Comparison of ENCODE assay signal across 9 cellular contexts in the genomic region with DNA sequence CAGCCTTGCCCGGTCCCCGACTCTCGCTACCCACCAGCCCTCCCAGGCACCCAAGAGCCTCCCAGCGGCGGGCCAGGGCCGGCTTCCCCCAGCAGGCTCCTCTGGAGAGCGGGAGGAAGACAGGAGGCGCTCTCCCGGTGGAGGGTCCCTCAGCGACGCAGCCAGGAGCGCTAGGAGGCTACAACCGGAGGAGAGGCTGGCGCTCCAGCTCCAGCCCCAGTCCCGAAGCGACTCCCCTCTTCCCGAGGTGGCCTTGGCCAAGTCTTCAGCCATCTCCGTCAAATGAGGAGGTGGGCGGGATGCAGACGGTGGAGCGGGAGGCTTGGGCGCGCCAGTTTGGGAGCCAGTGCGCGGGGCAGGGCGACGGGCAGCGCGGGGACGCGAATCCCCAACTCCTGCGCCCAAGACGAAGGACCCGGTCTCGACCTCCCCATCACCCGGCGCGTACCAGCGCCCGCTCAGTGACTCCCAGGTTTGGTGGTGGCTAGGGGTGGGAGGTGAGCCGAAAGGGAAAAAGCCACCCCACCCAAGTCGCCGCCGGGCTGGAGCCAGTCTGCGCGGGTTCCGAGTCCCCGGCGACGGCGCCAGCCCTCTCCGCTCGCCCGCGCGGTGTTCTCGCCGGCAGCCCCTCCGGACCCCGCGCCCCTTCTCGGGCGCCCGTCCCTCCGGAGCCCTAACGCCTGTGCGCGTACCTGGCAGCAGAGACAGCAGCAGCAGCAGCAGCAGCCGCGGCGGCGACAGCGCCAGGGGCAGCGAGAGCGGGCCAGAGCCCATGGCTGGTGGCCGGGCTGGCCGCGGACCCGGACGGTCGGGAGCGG. TPM values are rescaled to one million over a fixed set of nuclear protein-coding genes. Genes with fewer than 3 reads are reported as not detected.
DNase-seq lines count a peak whose midpoint lies in the region; ATAC-seq, FAIRE-seq and TF ChIP-seq lines count a peak whose summit lies in the region.
"Had no signal": no experiment of that assay in that cellular context is flagged by ENCODE, and none has a peak within 500 bp of the region (broad histone marks: within the 10 kb centered on the region; RNA-seq: fewer than 3 reads in every experiment).

No MANE protein-coding gene starts in this region.

- no peak overlapping the region for H4K5ac ChIP-seq in H9 (ENCODE audit: insufficient read length, low read depth, low read length)

- peaks cover 13 to 21% of the 10 kb centered on the region in 2 experiments for H3K4me1 Mint-ChIP-seq in H9

- DNase-seq in H9 (peak; percentile 77), RWPE2 (ENCODE audit: low spot score) (peak; percentile 64), cardiac muscle cell (ENCODE audit: low read depth in 1 of 2, low spot score in 1 of 2) (peak; percentile 15 to 68), retina (peak; percentile 84), HTR-8/SVneo (ENCODE audit: insufficient read length, low spot score) (no peak), erythroblast (lab: John Stamatoyannopoulos, UW) (no peak)
- DNase-seq in stimulated activated CD4-positive, alpha-beta T cell treated with anti-CD3 and anti-CD28 coated beads, Interleukin-4, amount 100 ng/mL, for 1 hour: no peak
- DNase-seq in activated effector memory CD4-positive, alpha-beta T cell treated with anti-CD3 and anti-CD28 coated beads, Interleukin-2, amount 50 U/mL, for 16 hours: no peak

- H3K23ac ChIP-seq in H9 (ENCODE audit: insufficient read length, low read depth, low read length): no peak overlapping the region

- peak; percentile 66 for TF ChIP-seq CTCF in H9 (conservative IDR thresholded peaks at IDR 0.05)
- no peak for TF ChIP-seq CTCF in RWPE2 (IDR thresholded peaks at IDR 0.05; ENCODE audit: poor library complexity, severe bottlenecking)
- peak; percentile 28 for TF ChIP-seq CTCF in cardiac muscle cell (IDR thresholded peaks at IDR 0.05; ENCODE audit: low read depth, low read length)

- H3K36me3 Mint-ChIP-seq in H9 (ENCODE audit: insufficient read depth in 1 of 3, low read depth in 3 of 3): no peaks in the 10 kb centered on the region

- H3K4me2 ChIP-seq in H9 (ENCODE audit: insufficient read depth, insufficient read length, low read length): peak overlapping the region; percentile 20

- WGBS in H9 (ENCODE audit: extremely low coverage, insufficient read length, low lambda C conversion rate): no CpG with 5 or more reads among the region's 82 CpGs

- H3T11ph ChIP-seq in H9 (ENCODE audit: low read length): no peak overlapping the region

- H2AK5ac ChIP-seq in H9 (ENCODE audit: insufficient read length, low read length): no peak overlapping the region

- H3K9ac ChIP-seq in H9 (ENCODE audit: extremely low read depth, insufficient read length, low read length): no peak overlapping the region

- no peak overlapping the region for H3K4ac ChIP-seq in H9 (ENCODE audit: low read depth, low read length)

- TF ChIP-seq POLR2A in erythroblast (IDR thresholded peaks at IDR 0.05; ENCODE audit: low read length): no peak

- peaks cover 56% of the 10 kb centered on the region for H3K27me3 Mint-ChIP-seq in H9 (ENCODE audit: low read depth)

- no peak overlapping the region for H2BK20ac ChIP-seq in H9 (ENCODE audit: low read depth, low read length, poor library complexity, severe bottlenecking)

- no peak overlapping the region for H2BK5ac ChIP-seq in H9 (ENCODE audit: insufficient read length, low read length)

- H2BK120ac ChIP-seq in H9 (ENCODE audit: low read depth, low read length, poor library complexity, severe bottlenecking): no peak overlapping the region

- H3K27ac Mint-ChIP-seq in H9: no peak overlapping the region

- peak; percentile 30 for ATAC-seq in RWPE2 (ENCODE audit: low read depth)

- no peak overlapping the region for H4K91ac ChIP-seq in H9 (ENCODE audit: insufficient read length, low read depth, low read length)

- no peak overlapping the region for H2BK15ac ChIP-seq in H9 (ENCODE audit: low read depth, low read length)

- H3K18ac ChIP-seq in H9 (ENCODE audit: insufficient read length, low read depth, low read length): no peak overlapping the region

- H3K4me3 ChIP-seq in RWPE2 (ENCODE audit: severe bottlenecking) (peak overlapping the region; percentile 28), cardiac muscle cell (peak overlapping the region; percentile 60)

- no peaks in the 10 kb centered on the region for H3K36me3 ChIP-seq in RWPE2 (ENCODE audit: low read depth)
- no peaks in the 10 kb centered on the region for H3K36me3 ChIP-seq in cardiac muscle cell

- no peaks in the 10 kb centered on the region for H3K79me2 ChIP-seq in H9 (ENCODE audit: insufficient read depth, low read length)

- no peak overlapping the region for H3K14ac ChIP-seq in H9 (ENCODE audit: insufficient read depth, low read length)

- H2BK12ac ChIP-seq in H9 (ENCODE audit: insufficient read length, low read depth, low read length): no peak overlapping the region

- H3K27ac ChIP-seq in H9 (ENCODE audit: insufficient read length, low read depth, low read length): no peak overlapping the region
- no peak overlapping the region for H3K27ac ChIP-seq in RWPE2 (ENCODE audit: poor library complexity, severe bottlenecking)
- no peak overlapping the region for H3K27ac ChIP-seq in cardiac muscle cell
- H3K27ac ChIP-seq: HL-60 had no signal

- FAIRE-seq in HTR-8/SVneo (lab: Jason Lieb, UNC): no peak

- H3K56ac ChIP-seq in H9 (ENCODE audit: insufficient read length, low read depth, low read length): no peak overlapping the region

- H3K23me2 ChIP-seq in H9 (ENCODE audit: insufficient read length, low read depth, low read length, poor library complexity, severe bottlenecking): peaks cover 10% of the 10 kb centered on the region

- peaks cover 8% of the 10 kb centered on the region; the same call in 1 of the 2 replicates for H3K27me3 ChIP-seq in H9 (ENCODE audit: insufficient read depth, low read length)
- peaks cover 34% of the 10 kb centered on the region for H3K27me3 ChIP-seq in RWPE2 (ENCODE audit: insufficient read depth, poor library complexity, severe bottlenecking)
- H3K27me3 ChIP-seq in cardiac muscle cell: peaks cover 33% of the 10 kb centered on the region

- no peaks in the 10 kb centered on the region for H3K79me1 ChIP-seq in H9 (ENCODE audit: insufficient read depth, low read depth, low read length, poor library complexity, severe bottlenecking)

- H3K9me3 Mint-ChIP-seq in H9: peaks cover 2 to 4% of the 10 kb centered on the region in 2 experiments; a peak in 2 of 5 replicates

- H4K20me1 ChIP-seq in H9 (ENCODE audit: control insufficient read depth, insufficient read depth, insufficient read length): no peaks in the 10 kb centered on the region

- no peak overlapping the region for H2AFZ ChIP-seq in H9 (ENCODE audit: low read length)

- no peaks in the 10 kb centered on the region for H3K9me3 ChIP-seq in H9 (ENCODE audit: control insufficient read depth, low read depth, low read length)
- H3K9me3 ChIP-seq in RWPE2 (ENCODE audit: severe bottlenecking): no peaks in the 10 kb centered on the region
- H3K9me3 ChIP-seq in cardiac muscle cell (ENCODE audit: low read depth): no peaks in the 10 kb centered on the region

- no peaks in the 10 kb centered on the region for H3K4me1 ChIP-seq in H9 (ENCODE audit: insufficient read depth, low read length)
- no peaks in the 10 kb centered on the region for H3K4me1 ChIP-seq in RWPE2 (ENCODE audit: insufficient read depth, poor library complexity, severe bottlenecking)
- H3K4me1 ChIP-seq in cardiac muscle cell (ENCODE audit: low read depth): no peaks in the 10 kb centered on the region

- peak overlapping the region; percentile 62 to 85 for H3K4me3 Mint-ChIP-seq in H9

- no peak overlapping the region for H4K8ac ChIP-seq in H9 (replicated peaks; ENCODE audit: insufficient read length, low read depth, low read length)

RNA-seq across cellular contexts. Expression of gene CHRNA3, which starts 0.6 kb away (rescaled TPM):
- 0.81 and 1.1 TPM in 2 replicates for total RNA-seq in H9 (2021)
- total RNA-seq in cardiac muscle cell: 2.9 and 6.9 TPM in 2 replicates
- 1.7 and 2.8 TPM in 2 replicates for polyA plus RNA-seq in cardiac muscle cell

RNA-seq across cellular contexts. Expression of gene CHRNB4, which starts 20.8 kb away (rescaled TPM):
- total RNA-seq in H9 (2021): 1.9 TPM in 2 replicates
- total RNA-seq in cardiac muscle cell: 0.14 and 0.57 TPM in 2 replicates
- polyA plus RNA-seq in cardiac muscle cell: 0.67 TPM in 1 of 2 replicates, not detected in the other

RNA-seq across cellular contexts. Expression of gene CHRNA5, which starts 54.9 kb away (rescaled TPM):
- total RNA-seq in H9 (2021) (16.5 and 21.6 TPM in 2 replicates), cardiac muscle cell (2.3 and 4.0 TPM in 2 replicates)
- 12.5 and 12.7 TPM in 2 replicates for polyA plus RNA-seq in cardiac muscle cell

Comparison
In these comparisons a context has a peak if more than half of its experiments do, and no peak if none do; other contexts are left out.
1. DNase-seq: peak in H9 (single experiment), RWPE2 (single experiment), cardiac muscle cell (2 of 2) and retina (single experiment); none in HTR-8/SVneo (single experiment), stimulated activated CD4-positive, alpha-beta T cell treated with anti-CD3 and anti-CD28 coated beads, Interleukin-4, amount 100 ng/mL, for 1 hour (single experiment), erythroblast (0 of 2) and activated effector memory CD4-positive, alpha-beta T cell treated with anti-CD3 and anti-CD28 coated beads, Interleukin-2, amount 50 U/mL, for 16 hours (single experiment).